ENCODE assay signal across 1 cellular context in the genomic region with DNA sequence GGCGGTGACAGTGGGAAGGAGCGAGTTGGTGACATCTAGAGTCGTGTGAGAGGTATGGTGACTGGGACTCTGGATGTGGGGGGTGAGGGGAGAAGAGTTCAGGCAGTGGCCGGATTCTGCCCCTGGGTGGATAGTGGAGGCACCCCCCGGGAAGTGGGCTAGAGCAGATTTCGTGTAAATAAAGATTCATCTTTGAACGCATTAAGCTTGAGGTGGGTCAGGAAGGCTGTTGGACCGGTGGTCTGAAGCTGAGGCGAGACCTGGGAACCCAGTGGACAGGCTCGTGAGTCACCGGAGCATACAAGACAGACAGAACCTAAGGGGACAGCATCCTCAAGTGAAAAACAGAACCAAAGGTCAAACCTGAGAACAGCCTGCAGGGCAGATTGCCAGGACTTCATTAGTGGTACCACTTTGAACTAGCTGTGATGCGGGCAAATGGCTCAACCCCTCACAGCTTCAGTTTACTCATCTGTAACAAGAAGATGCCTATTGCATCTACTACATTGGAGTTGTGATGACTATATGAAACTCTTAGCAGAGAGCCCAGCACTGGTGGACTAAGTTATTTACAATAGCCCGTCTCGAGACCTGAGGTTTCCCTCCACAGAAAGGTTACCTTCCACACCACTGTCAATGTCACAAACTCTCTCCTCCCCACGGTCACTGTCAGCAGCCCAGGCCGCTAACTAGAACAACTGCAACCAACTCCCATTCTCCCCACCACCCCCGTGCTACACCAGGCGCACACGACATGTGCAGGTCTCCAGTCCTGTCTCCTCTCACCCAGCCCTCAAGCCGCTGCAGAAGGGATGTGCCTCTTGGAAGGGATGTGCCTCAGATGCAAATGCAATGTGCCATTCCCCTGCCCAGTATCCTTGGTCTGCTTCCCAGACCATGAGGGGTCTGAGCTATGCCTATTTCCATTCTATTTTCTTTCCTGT.
A peak's percentile ranks its signal among the peaks of the same experiment; 100 is the strongest.
TF ChIP-seq lines count a peak whose summit lies in the region.

No MANE protein-coding gene starts in this region.

TF ChIP-seq in HEK293, 187 proteins besides CTCF, POLR2A, EP300 and RAD21 (continued from another document and continues in another):
- TF ChIP-seq, protein P1, sequence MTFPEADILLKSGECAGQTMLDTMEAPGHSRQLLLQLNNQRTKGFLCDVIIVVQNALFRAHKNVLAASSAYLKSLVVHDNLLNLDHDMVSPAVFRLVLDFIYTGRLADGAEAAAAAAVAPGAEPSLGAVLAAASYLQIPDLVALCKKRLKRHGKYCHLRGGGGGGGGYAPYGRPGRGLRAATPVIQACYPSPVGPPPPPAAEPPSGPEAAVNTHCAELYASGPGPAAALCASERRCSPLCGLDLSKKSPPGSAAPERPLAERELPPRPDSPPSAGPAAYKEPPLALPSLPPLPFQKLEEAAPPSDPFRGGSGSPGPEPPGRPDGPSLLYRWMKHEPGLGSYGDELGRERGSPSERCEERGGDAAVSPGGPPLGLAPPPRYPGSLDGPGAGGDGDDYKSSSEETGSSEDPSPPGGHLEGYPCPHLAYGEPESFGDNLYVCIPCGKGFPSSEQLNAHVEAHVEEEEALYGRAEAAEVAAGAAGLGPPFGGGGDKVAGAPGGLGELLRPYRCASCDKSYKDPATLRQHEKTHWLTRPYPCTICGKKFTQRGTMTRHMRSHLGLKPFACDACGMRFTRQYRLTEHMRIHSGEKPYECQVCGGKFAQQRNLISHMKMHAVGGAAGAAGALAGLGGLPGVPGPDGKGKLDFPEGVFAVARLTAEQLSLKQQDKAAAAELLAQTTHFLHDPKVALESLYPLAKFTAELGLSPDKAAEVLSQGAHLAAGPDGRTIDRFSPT (tag by site-specific recombination; IDR thresholded peaks at IDR 0.05) = no peak
- TF ChIP-seq MZF1 (tag by site-specific recombination; IDR thresholded peaks at IDR 0.05; ENCODE audit: borderline replicate concordance) = no peak
- TF ChIP-seq ZNF350 (tag by site-specific recombination; IDR thresholded peaks at IDR 0.05) = no peak
- TF ChIP-seq, protein P2, sequence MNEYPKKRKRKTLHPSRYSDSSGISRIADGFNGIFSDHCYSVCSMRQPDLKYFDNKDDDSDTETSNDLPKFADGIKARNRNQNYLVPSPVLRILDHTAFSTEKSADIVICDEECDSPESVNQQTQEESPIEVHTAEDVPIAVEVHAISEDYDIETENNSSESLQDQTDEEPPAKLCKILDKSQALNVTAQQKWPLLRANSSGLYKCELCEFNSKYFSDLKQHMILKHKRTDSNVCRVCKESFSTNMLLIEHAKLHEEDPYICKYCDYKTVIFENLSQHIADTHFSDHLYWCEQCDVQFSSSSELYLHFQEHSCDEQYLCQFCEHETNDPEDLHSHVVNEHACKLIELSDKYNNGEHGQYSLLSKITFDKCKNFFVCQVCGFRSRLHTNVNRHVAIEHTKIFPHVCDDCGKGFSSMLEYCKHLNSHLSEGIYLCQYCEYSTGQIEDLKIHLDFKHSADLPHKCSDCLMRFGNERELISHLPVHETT (tag by site-specific recombination; IDR thresholded peaks at IDR 0.05) = no peak
- no peak for TF ChIP-seq ZNF529 (tag by site-specific recombination; IDR thresholded peaks at IDR 0.05; ENCODE audit: insufficient replicate concordance)
- TF ChIP-seq, protein P3, sequence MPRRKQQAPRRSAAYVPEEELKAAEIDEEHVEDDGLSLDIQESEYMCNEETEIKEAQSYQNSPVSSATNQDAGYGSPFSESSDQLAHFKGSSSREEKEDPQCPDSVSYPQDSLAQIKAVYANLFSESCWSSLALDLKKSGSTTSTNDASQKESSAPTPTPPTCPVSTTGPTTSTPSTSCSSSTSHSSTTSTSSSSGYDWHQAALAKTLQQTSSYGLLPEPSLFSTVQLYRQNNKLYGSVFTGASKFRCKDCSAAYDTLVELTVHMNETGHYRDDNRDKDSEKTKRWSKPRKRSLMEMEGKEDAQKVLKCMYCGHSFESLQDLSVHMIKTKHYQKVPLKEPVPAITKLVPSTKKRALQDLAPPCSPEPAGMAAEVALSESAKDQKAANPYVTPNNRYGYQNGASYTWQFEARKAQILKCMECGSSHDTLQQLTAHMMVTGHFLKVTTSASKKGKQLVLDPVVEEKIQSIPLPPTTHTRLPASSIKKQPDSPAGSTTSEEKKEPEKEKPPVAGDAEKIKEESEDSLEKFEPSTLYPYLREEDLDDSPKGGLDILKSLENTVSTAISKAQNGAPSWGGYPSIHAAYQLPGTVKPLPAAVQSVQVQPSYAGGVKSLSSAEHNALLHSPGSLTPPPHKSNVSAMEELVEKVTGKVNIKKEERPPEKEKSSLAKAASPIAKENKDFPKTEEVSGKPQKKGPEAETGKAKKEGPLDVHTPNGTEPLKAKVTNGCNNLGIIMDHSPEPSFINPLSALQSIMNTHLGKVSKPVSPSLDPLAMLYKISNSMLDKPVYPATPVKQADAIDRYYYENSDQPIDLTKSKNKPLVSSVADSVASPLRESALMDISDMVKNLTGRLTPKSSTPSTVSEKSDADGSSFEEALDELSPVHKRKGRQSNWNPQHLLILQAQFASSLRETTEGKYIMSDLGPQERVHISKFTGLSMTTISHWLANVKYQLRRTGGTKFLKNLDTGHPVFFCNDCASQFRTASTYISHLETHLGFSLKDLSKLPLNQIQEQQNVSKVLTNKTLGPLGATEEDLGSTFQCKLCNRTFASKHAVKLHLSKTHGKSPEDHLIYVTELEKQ (tag by site-specific recombination; IDR thresholded peaks at IDR 0.05; ENCODE audit: borderline replicate concordance) = no peak
- TF ChIP-seq ZNF223 (tag by site-specific recombination; IDR thresholded peaks at IDR 0.05) = no peak
- TF ChIP-seq, protein P4, sequence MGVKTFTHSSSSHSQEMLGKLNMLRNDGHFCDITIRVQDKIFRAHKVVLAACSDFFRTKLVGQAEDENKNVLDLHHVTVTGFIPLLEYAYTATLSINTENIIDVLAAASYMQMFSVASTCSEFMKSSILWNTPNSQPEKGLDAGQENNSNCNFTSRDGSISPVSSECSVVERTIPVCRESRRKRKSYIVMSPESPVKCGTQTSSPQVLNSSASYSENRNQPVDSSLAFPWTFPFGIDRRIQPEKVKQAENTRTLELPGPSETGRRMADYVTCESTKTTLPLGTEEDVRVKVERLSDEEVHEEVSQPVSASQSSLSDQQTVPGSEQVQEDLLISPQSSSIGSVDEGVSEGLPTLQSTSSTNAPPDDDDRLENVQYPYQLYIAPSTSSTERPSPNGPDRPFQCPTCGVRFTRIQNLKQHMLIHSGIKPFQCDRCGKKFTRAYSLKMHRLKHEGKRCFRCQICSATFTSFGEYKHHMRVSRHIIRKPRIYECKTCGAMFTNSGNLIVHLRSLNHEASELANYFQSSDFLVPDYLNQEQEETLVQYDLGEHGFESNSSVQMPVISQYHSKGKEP (tag by site-specific recombination; IDR thresholded peaks at IDR 0.05) = no peak
- peak; percentile 11; the same call in 1 of the 2 replicates for TF ChIP-seq ZIC2 (tag by site-specific recombination; IDR thresholded peaks at IDR 0.05)
- TF ChIP-seq BCL11B (tag by site-specific recombination; IDR thresholded peaks at IDR 0.05; ENCODE audit: low read depth) = no peak
- 0 out of 2 replicates have a peak, but pooled peaks have one; percentile 38 for TF ChIP-seq ZBTB48 (tag by site-specific recombination; IDR thresholded peaks at IDR 0.05)
- TF ChIP-seq, protein P5, sequence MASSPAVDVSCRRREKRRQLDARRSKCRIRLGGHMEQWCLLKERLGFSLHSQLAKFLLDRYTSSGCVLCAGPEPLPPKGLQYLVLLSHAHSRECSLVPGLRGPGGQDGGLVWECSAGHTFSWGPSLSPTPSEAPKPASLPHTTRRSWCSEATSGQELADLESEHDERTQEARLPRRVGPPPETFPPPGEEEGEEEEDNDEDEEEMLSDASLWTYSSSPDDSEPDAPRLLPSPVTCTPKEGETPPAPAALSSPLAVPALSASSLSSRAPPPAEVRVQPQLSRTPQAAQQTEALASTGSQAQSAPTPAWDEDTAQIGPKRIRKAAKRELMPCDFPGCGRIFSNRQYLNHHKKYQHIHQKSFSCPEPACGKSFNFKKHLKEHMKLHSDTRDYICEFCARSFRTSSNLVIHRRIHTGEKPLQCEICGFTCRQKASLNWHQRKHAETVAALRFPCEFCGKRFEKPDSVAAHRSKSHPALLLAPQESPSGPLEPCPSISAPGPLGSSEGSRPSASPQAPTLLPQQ (tag by site-specific recombination; IDR thresholded peaks at IDR 0.05) = no peak
- TF ChIP-seq EGR2 (tag by site-specific recombination; IDR thresholded peaks at IDR 0.05; ENCODE audit: low read depth) = 0 out of 2 replicates have a peak, but pooled peaks have one; percentile 56
- TF ChIP-seq ZNF530 (tag by site-specific recombination; IDR thresholded peaks at IDR 0.05; ENCODE audit: low read depth) = no peak
- no peak for TF ChIP-seq ZEB2 (tag by site-specific recombination; IDR thresholded peaks at IDR 0.05)
- TF ChIP-seq ZBTB20 (tag by site-specific recombination; IDR thresholded peaks at IDR 0.05) = peak; percentile 10
- TF ChIP-seq SP3 (tag by site-specific recombination; IDR thresholded peaks at IDR 0.05) = no peak
- TF ChIP-seq ZFP37 (tag by site-specific recombination; IDR thresholded peaks at IDR 0.05) = peak; percentile 67; the same call in 1 of the 2 replicates
- TF ChIP-seq, protein P6, sequence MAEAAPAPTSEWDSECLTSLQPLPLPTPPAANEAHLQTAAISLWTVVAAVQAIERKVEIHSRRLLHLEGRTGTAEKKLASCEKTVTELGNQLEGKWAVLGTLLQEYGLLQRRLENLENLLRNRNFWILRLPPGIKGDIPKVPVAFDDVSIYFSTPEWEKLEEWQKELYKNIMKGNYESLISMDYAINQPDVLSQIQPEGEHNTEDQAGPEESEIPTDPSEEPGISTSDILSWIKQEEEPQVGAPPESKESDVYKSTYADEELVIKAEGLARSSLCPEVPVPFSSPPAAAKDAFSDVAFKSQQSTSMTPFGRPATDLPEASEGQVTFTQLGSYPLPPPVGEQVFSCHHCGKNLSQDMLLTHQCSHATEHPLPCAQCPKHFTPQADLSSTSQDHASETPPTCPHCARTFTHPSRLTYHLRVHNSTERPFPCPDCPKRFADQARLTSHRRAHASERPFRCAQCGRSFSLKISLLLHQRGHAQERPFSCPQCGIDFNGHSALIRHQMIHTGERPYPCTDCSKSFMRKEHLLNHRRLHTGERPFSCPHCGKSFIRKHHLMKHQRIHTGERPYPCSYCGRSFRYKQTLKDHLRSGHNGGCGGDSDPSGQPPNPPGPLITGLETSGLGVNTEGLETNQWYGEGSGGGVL (tag by site-specific recombination; IDR thresholded peaks at IDR 0.05) = peak; percentile 54; the same call in 1 of the 2 replicates
- TF ChIP-seq ZNF830 (tag by site-specific recombination; IDR thresholded peaks at IDR 0.05; ENCODE audit: low read depth) = no peak
- TF ChIP-seq ZNF600 (tag by site-specific recombination; IDR thresholded peaks at IDR 0.05) = peak; percentile 66; the same call in 1 of the 2 replicates
- TF ChIP-seq, protein P7, sequence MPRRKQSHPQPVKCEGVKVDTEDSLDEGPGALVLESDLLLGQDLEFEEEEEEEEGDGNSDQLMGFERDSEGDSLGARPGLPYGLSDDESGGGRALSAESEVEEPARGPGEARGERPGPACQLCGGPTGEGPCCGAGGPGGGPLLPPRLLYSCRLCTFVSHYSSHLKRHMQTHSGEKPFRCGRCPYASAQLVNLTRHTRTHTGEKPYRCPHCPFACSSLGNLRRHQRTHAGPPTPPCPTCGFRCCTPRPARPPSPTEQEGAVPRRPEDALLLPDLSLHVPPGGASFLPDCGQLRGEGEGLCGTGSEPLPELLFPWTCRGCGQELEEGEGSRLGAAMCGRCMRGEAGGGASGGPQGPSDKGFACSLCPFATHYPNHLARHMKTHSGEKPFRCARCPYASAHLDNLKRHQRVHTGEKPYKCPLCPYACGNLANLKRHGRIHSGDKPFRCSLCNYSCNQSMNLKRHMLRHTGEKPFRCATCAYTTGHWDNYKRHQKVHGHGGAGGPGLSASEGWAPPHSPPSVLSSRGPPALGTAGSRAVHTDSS (tag by site-specific recombination; IDR thresholded peaks at IDR 0.05) = no peak
- TF ChIP-seq, protein P8, sequence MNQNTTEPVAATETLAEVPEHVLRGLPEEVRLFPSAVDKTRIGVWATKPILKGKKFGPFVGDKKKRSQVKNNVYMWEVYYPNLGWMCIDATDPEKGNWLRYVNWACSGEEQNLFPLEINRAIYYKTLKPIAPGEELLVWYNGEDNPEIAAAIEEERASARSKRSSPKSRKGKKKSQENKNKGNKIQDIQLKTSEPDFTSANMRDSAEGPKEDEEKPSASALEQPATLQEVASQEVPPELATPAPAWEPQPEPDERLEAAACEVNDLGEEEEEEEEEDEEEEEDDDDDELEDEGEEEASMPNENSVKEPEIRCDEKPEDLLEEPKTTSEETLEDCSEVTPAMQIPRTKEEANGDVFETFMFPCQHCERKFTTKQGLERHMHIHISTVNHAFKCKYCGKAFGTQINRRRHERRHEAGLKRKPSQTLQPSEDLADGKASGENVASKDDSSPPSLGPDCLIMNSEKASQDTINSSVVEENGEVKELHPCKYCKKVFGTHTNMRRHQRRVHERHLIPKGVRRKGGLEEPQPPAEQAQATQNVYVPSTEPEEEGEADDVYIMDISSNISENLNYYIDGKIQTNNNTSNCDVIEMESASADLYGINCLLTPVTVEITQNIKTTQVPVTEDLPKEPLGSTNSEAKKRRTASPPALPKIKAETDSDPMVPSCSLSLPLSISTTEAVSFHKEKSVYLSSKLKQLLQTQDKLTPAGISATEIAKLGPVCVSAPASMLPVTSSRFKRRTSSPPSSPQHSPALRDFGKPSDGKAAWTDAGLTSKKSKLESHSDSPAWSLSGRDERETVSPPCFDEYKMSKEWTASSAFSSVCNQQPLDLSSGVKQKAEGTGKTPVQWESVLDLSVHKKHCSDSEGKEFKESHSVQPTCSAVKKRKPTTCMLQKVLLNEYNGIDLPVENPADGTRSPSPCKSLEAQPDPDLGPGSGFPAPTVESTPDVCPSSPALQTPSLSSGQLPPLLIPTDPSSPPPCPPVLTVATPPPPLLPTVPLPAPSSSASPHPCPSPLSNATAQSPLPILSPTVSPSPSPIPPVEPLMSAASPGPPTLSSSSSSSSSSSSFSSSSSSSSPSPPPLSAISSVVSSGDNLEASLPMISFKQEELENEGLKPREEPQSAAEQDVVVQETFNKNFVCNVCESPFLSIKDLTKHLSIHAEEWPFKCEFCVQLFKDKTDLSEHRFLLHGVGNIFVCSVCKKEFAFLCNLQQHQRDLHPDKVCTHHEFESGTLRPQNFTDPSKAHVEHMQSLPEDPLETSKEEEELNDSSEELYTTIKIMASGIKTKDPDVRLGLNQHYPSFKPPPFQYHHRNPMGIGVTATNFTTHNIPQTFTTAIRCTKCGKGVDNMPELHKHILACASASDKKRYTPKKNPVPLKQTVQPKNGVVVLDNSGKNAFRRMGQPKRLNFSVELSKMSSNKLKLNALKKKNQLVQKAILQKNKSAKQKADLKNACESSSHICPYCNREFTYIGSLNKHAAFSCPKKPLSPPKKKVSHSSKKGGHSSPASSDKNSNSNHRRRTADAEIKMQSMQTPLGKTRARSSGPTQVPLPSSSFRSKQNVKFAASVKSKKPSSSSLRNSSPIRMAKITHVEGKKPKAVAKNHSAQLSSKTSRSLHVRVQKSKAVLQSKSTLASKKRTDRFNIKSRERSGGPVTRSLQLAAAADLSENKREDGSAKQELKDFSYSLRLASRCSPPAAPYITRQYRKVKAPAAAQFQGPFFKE (tag by site-specific recombination; IDR thresholded peaks at IDR 0.05; ENCODE audit: borderline replicate concordance) = 0 out of 2 replicates have a peak, but pooled peaks have one; percentile 15
- TF ChIP-seq GLIS1 (tag by site-specific recombination; IDR thresholded peaks at IDR 0.05) = peak; percentile 86
- TF ChIP-seq ZNF548 (tag by site-specific recombination; IDR thresholded peaks at IDR 0.05) = no peak
- TF ChIP-seq GLIS2 (tag by site-specific recombination; IDR thresholded peaks at IDR 0.05) = peak; percentile 83
- TF ChIP-seq ZFHX2 (tag by site-specific recombination; conservative IDR thresholded peaks at IDR 0.05) = peak; percentile 62; the same call in 1 of the 2 replicates
- TF ChIP-seq ZXDB (tag by site-specific recombination; IDR thresholded peaks at IDR 0.05) = 0 out of 2 replicates have a peak, but pooled peaks have one; percentile 11
